In genomic region chr6:102766946-102767345, GRCh38 we compare ENCODE assay signal across 30 cellular contexts.
A peak's percentile ranks its signal among the peaks of the same experiment; 100 is the strongest.
DNase-seq lines count a peak whose midpoint lies in the region; ATAC-seq, FAIRE-seq and TF ChIP-seq lines count a peak whose summit lies in the region.
"Had no signal": no experiment of that assay in that cellular context is flagged by ENCODE, and none has a peak within 500 bp of the region (broad histone marks: within the 10 kb centered on the region; RNA-seq: fewer than 3 reads in every experiment).

No MANE protein-coding gene starts in this region.

- BruUV-seq in HepG2 (replicated peaks; lab: Mats Ljungman, UMichigan) = no TSS peak

- DNase-seq in NCI-H1105 treated with DMSO at 0.1 percent for 48 hours (lab: John Stamatoyannopoulos, UW) (peak; percentile 35), NCI-H1105 (lab: John Stamatoyannopoulos, UW) (no peak), amniotic epithelial cell (ENCODE audit: low read depth) (peak; percentile 44), fibroblast of mammary gland (ENCODE audit: low read depth) (peak; percentile 5), coronary artery (ENCODE audit: low spot score) (no peak), HepG2 (ENCODE audit: low spot score) (no peak)
- no peak for DNase-seq in stimulated activated CD4-positive, alpha-beta T cell treated with anti-CD3 and anti-CD28 coated beads, Interleukin-2, amount 100 ng/mL, for 48 hours
- DNase-seq: activated CD8-positive, alpha-beta T cell treated with anti-CD3 and anti-CD28 coated beads, Interleukin-2, amount 10 ng/mL, durations not matched to agents 7 days and 5 days; activated effector memory CD4-positive, alpha-beta T cell treated with anti-CD3 and anti-CD28 coated beads, Interleukin-2, amount 50 U/mL, for 16 hours; activated naive CD8-positive, alpha-beta T cell treated with anti-CD3 and anti-CD28 coated beads, Interleukin-2, amount 10 ng/mL, durations not matched to agents 7 days and 5 days; activated T-cell treated with anti-CD3 and anti-CD28 coated beads for 4 hours; CD4-positive, alpha-beta memory T cell; cortex of kidney; DMS 273 treated with DMSO at 0.1 percent for 48 hours; head of caudate nucleus; HFFc6; Karpas-422; NCI-H1092; NCI-H2029 treated with DMSO at 0.1 percent for 48 hours; NCI-H345; PC-9; stimulated activated CD4-positive, alpha-beta T cell treated with anti-CD3 and anti-CD28 coated beads, Interleukin-15, amount 100 ng/mL, for 24 hours; stimulated activated naive CD8-positive, alpha-beta T cell treated with anti-CD3 and anti-CD28 coated beads, Interleukin-15, amount 100 ng/mL, for 72 hours; T-helper 1 cell; thyroid gland had no signal

- in situ Hi-C loops in HepG2 (cut with HindIII; ENCODE audit: extremely low pct_ligation_motif_present, low pct_unique_long_range_greater_than_20kb) = no loop called here

- POLR2A ChIA-PET in HepG2 (lab: Yijun Ruan, JAX) = no interaction called here

- TF ChIP-seq CTCF in fibroblast of mammary gland (conservative IDR thresholded peaks at IDR 0.05; ENCODE audit: control insufficient read depth, insufficient read depth, low read depth, low read length) (no peak), coronary artery (IDR thresholded peaks at IDR 0.05) (no peak), HepG2 (CRISPR knock-in tag; IDR thresholded peaks at IDR 0.05) (no peak)

- H4K20me1 ChIP-seq in HepG2 (ENCODE audit: insufficient read depth, low read length) = no peaks in the 10 kb centered on the region

- H3K9ac ChIP-seq in HepG2 (ENCODE audit: insufficient read depth, low read depth, low read length) = no peak overlapping the region

- no peaks in the 10 kb centered on the region for H3K79me2 ChIP-seq in HepG2 (ENCODE audit: insufficient read depth, low read length)

- H3K4me2 ChIP-seq in HepG2 (ENCODE audit: low read depth, low read length) = no peak overlapping the region
- H3K4me2 ChIP-seq: PC-9 had no signal

- H3K4me1 ChIP-seq in HepG2 (ENCODE audit: insufficient read depth, low read length) = no peaks in the 10 kb centered on the region
- H3K4me1 ChIP-seq: thyroid gland had no signal

- no peak for TF ChIP-seq POLR2A in HepG2 (IDR thresholded peaks at IDR 0.05; ENCODE audit: insufficient read depth in 1 of 2, low read depth in 2 of 2, low read length in 2 of 2)

- ATAC-seq in GM18868 (IDR thresholded peaks at IDR 0.05; ENCODE audit: unreplicated experiment) (no peak), HepG2 (no peak)
- ATAC-seq: activated CD8-positive, alpha-beta T cell treated with anti-CD3 and anti-CD28 coated beads, Interleukin-2, amount 10 ng/mL, durations not matched to agents 7 days and 5 days; sciatic nerve; stimulated activated naive CD8-positive, alpha-beta T cell treated with anti-CD3 and anti-CD28 coated beads, Interleukin-15, amount 100 ng/mL, for 72 hours had no signal

- no peak overlapping the region for H3K4me3 ChIP-seq in fibroblast of mammary gland (ENCODE audit: control insufficient read depth, low read depth, low read length)
- H3K4me3 ChIP-seq in coronary artery = no peak overlapping the region
- no peak overlapping the region for H3K4me3 ChIP-seq in HepG2 (replicated peaks in 1 of 3; ENCODE audit: insufficient read depth in 1 of 3, low read depth in 2 of 3, low read length in 3 of 3)
- H3K4me3 ChIP-seq: PC-9, thyroid gland had no signal

- CTCF ChIA-PET in HepG2 (lab: Yijun Ruan, JAX; ENCODE audit: low intra/inter-chr PET ratio, low total read pairs) = no interaction called here

- 25% methylated on average over 2 of the region's 2 CpGs for WGBS in HepG2 (ENCODE audit: low lambda C conversion rate)

- H3K9me3 ChIP-seq in HepG2 (ENCODE audit: low read length) = peaks cover 8% of the 10 kb centered on the region
- H3K9me3 ChIP-seq: thyroid gland had no signal

- no peaks in the 10 kb centered on the region for H3K27me3 ChIP-seq in HepG2 (ENCODE audit: control insufficient read depth in 1 of 2, insufficient read depth in 2 of 2, low read length in 2 of 2)
- H3K27me3 ChIP-seq: thyroid gland had no signal

- H3K36me3 ChIP-seq in HepG2 (replicated peaks in 1 of 2; ENCODE audit: control insufficient read depth in 1 of 2, insufficient read depth in 2 of 2, low read length in 2 of 2) = no peaks in the 10 kb centered on the region
- H3K36me3 ChIP-seq: thyroid gland had no signal

- no peak for TF ChIP-seq RAD21 in HepG2 (CRISPR knock-in tag; IDR thresholded peaks at IDR 0.05)

- TF ChIP-seq EP300 in HepG2 (IDR thresholded peaks at IDR 0.05; ENCODE audit: low read depth in 2 of 2, low read length in 2 of 2) = no peak
- TF ChIP-seq EP300 in HepG2 (CRISPR knock-in tag; IDR thresholded peaks at IDR 0.05; ENCODE audit: borderline replicate concordance) = no peak

- no peak overlapping the region for H2AFZ ChIP-seq in HepG2 (ENCODE audit: low read length)
- H2AFZ ChIP-seq: PC-9 had no signal

- no peak for FAIRE-seq in HepG2 (lab: Jason Lieb, UNC)
- FAIRE-seq: HTR-8/SVneo, TTC549 had no signal

- intact Hi-C loops in HepG2 (cut with micrococcal nuclease; ENCODE audit: unreplicated experiment) = no loop called here

- H3K27ac ChIP-seq in coronary artery (no peak overlapping the region), HepG2 (ENCODE audit: extremely low read length, insufficient read depth, low read length) (no peak overlapping the region)
- H3K27ac ChIP-seq: 22Rv1, PC-9, thyroid gland had no signal

TF ChIP-seq in HepG2, 621 proteins besides CTCF, POLR2A, EP300 and RAD21 (continues in another document):
- no peak for TF ChIP-seq ZBTB4 (CRISPR knock-in tag; IDR thresholded peaks at IDR 0.05; ENCODE audit: borderline replicate concordance)
- no peak for TF ChIP-seq BCL6 (CRISPR knock-in tag; IDR thresholded peaks at IDR 0.05)
- no peak for TF ChIP-seq TP53 (CRISPR knock-in tag; conservative IDR thresholded peaks at IDR 0.05)
- TF ChIP-seq HINFP (CRISPR knock-in tag; IDR thresholded peaks at IDR 0.05; ENCODE audit: low read depth) = no peak
- no peak for TF ChIP-seq ZNF710 (CRISPR knock-in tag; IDR thresholded peaks at IDR 0.05; ENCODE audit: borderline replicate concordance)
- TF ChIP-seq TBL1XR1 (IDR thresholded peaks at IDR 0.05; ENCODE audit: borderline replicate concordance, low read length, partially characterized antibody) = no peak
- no peak for TF ChIP-seq TFDP1 (CRISPR knock-in tag; IDR thresholded peaks at IDR 0.05; ENCODE audit: borderline replicate concordance)
- TF ChIP-seq ZNF768 (CRISPR knock-in tag; IDR thresholded peaks at IDR 0.05) = no peak
- no peak for TF ChIP-seq REL (CRISPR knock-in tag; conservative IDR thresholded peaks at IDR 0.05)
- TF ChIP-seq ZNF3 (CRISPR knock-in tag; IDR thresholded peaks at IDR 0.05) = no peak

Comparison
In these comparisons a context has a peak if more than half of its experiments do, and no peak if none do; other contexts are left out.
1. DNase-seq: peak in NCI-H1105 treated with DMSO at 0.1 percent for 48 hours (single experiment), amniotic epithelial cell (single experiment) and fibroblast of mammary gland (single experiment); none in NCI-H1105 (single experiment), coronary artery (single experiment), stimulated activated CD4-positive, alpha-beta T cell treated with anti-CD3 and anti-CD28 coated beads, Interleukin-2, amount 100 ng/mL, for 48 hours (0 of 2) and HepG2 (single experiment).